8 cellular contexts compared by ENCODE assay signal in genomic region chr4:88457307-88458090, GRCh38. TPM values are rescaled to one million over a fixed set of nuclear protein-coding genes. Genes with fewer than 3 reads are reported as not detected.
A peak's percentile ranks its signal among the peaks of the same experiment; 100 is the strongest.
DNase-seq lines count a peak whose midpoint lies in the region; ATAC-seq and TF ChIP-seq lines count a peak whose summit lies in the region.

No MANE protein-coding gene starts in this region.

- peaks cover 39% of the 10 kb centered on the region for H3K79me2 ChIP-seq in Loucy (ENCODE audit: insufficient read depth, low read length)

- H3K9ac ChIP-seq in Loucy (ENCODE audit: low read depth, low read length, poor library complexity, severe bottlenecking) = peak overlapping the region; percentile 78

- no peaks in the 10 kb centered on the region for H3F3A ChIP-seq in Loucy (ENCODE audit: low read depth)

- 4% methylated on average over 70 of the region's 74 CpGs for WGBS in prostate gland

- H3K9me3 ChIP-seq in Loucy (ENCODE audit: insufficient read depth, low read depth, low read length) (no peaks in the 10 kb centered on the region), left ventricle myocardium inferior (replicated peaks) (no peaks in the 10 kb centered on the region), prostate gland (no peaks in the 10 kb centered on the region)

- H4K20me1 ChIP-seq in Loucy (ENCODE audit: insufficient read depth, low read length, poor library complexity, severe bottlenecking) = peaks cover 4% of the 10 kb centered on the region

- H3K4me2 ChIP-seq in Loucy (ENCODE audit: low read depth, low read length, poor library complexity, severe bottlenecking) = peak overlapping the region; percentile 91

- intact Hi-C loops in left ventricle myocardium inferior (cut with micrococcal nuclease) (no loop called here), prostate gland (cut with DNase I) (loop anchor here (2.0 to 10.0 kb wide), 5 partner anchors 65 to 423 kb away; partner anchors contain the start of genes HERC6 and PYURF)

- no peak for TF ChIP-seq POLR2A in prostate gland (IDR thresholded peaks at IDR 0.05)

- peak overlapping the region; percentile 77 for H3K27ac ChIP-seq in left ventricle myocardium inferior (replicated peaks)
- peak overlapping the region; percentile 69 to 73 for H3K27ac ChIP-seq in prostate gland

- H3K27me3 ChIP-seq in Loucy (ENCODE audit: insufficient read depth, low read length, poor library complexity, severe bottlenecking) (no peaks in the 10 kb centered on the region), left ventricle myocardium inferior (ENCODE audit: low read depth) (no peaks in the 10 kb centered on the region), prostate gland (replicated peaks; ENCODE audit: insufficient read depth) (no peaks in the 10 kb centered on the region)

- H3K9me2 ChIP-seq in Loucy (replicated peaks; ENCODE audit: low read depth, low read length) = no peaks in the 10 kb centered on the region

- DNase-seq in GM12864 (ENCODE audit: low read depth) (no peak), left ventricle myocardium inferior (peak; percentile 52), prostate gland (ENCODE audit: low spot score) (peak; percentile 25), dermis blood vessel endothelial cell (no peak), NOMO-1 (lab: John Stamatoyannopoulos, UW; ENCODE audit: unreplicated experiment in 2 of 2) (no peak)
- DNase-seq in activated gamma-delta T cell treated with anti-CD3 and anti-CD28 coated beads, Interleukin-2, amount 50 U/mL, for 16 hours (ENCODE audit: low read depth) = peak; percentile 15

- ATAC-seq in GM21825 (IDR thresholded peaks at IDR 0.05; ENCODE audit: unreplicated experiment) = peak; percentile 40

- peak overlapping the region; percentile 69 for H3K4me3 ChIP-seq in GM12864 (ENCODE audit: low read depth, low read length)
- peak overlapping the region; percentile 77 for H3K4me3 ChIP-seq in Loucy (ENCODE audit: low read length, poor library complexity, severe bottlenecking)
- H3K4me3 ChIP-seq in left ventricle myocardium inferior = peak overlapping the region; percentile 77
- H3K4me3 ChIP-seq in prostate gland = peak overlapping the region; percentile 70 to 74

- H3K4me1 ChIP-seq in Loucy (ENCODE audit: insufficient read depth, low read length, poor library complexity, severe bottlenecking) (peaks cover 53% of the 10 kb centered on the region), left ventricle myocardium inferior (peaks cover 28% of the 10 kb centered on the region), prostate gland (replicated peaks) (no peaks in the 10 kb centered on the region)

- TF ChIP-seq CTCF in GM12864 (IDR thresholded peaks at IDR 0.05; ENCODE audit: low read depth, low read length, missing control alignments) = no peak
- TF ChIP-seq CTCF in Loucy (conservative IDR thresholded peaks at IDR 0.05; ENCODE audit: low read length) = no peak
- TF ChIP-seq CTCF in left ventricle myocardium inferior (IDR thresholded peaks at IDR 0.05; ENCODE audit: borderline replicate concordance) = no peak
- TF ChIP-seq CTCF in prostate gland (IDR thresholded peaks at IDR 0.05) = no peak

- H2AFZ ChIP-seq in Loucy (ENCODE audit: low read length) = peak overlapping the region; percentile 89

- H3K36me3 ChIP-seq in Loucy (ENCODE audit: insufficient read depth, low read length) (no peaks in the 10 kb centered on the region), left ventricle myocardium inferior (no peaks in the 10 kb centered on the region), prostate gland (no peaks in the 10 kb centered on the region)

RNA-seq across cellular contexts. Expression of gene HERC5, which starts 0.6 kb away (rescaled TPM):
- total RNA-seq in left ventricle myocardium inferior (2.6 TPM), prostate gland (10 to 100 TPM in 1 of 2 donors, 1 to 10 TPM in 1; 8.8 to 59.4 TPM), dermis blood vessel endothelial cell (6.7 and 9.7 TPM in 2 replicates)

Comparison
In these comparisons a context has a peak if more than half of its experiments do, and no peak if none do; other contexts are left out.
1. DNase-seq: peak in activated gamma-delta T cell treated with anti-CD3 and anti-CD28 coated beads, Interleukin-2, amount 50 U/mL, for 16 hours (single experiment), left ventricle myocardium inferior (single experiment) and prostate gland (single experiment); none in GM12864 (single experiment), dermis blood vessel endothelial cell (single experiment) and NOMO-1 (0 of 2).
2. Peak in every context shown above with its lines, with median percentiles within 50 percentile points of each other: H3K4me3 ChIP-seq.